In the genomic region with DNA sequence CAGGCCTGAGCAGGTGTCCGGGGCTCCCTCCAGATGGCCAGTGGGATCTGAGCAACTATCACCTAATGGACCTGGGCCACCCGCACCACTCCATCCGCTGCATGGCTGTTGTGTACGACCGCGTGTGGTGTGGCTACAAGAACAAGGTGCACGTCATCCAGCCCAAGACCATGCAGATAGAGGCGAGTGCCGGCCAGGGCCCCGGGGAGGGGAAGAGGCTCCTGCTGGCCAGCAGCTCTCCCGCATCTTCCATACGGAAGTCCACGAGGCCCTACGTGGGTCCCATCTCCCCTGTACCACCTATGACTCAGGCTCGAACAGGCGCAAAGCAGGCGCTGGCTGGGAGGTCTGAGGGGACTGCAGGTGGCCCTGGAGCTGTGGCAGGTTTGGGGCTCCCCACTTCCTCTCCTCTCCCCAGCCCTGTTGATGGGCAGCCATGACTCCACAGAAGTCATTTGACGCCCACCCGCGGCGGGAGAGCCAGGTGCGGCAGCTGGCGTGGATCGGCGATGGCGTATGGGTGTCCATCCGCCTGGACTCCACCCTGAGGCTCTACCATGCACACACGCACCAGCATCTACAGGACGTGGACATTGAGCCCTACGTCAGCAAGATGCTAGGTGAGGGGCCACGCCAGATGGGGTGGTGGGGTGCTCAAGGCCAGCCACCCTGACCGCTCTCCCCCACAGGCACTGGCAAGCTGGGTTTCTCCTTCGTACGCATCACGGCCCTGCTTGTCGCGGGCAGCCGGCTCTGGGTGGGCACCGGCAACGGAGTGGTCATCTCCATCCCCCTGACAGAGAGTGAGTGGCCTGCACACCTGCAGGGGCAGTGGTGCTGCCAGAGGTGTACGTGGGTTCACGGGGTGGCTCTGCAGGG, we compare ENCODE assay signal across 24 cellular contexts. TPM values are rescaled to one million over a fixed set of nuclear protein-coding genes. Genes with fewer than 3 reads are reported as not detected.
A peak's percentile ranks its signal among the peaks of the same experiment; 100 is the strongest.
DNase-seq lines count a peak whose midpoint lies in the region; TF ChIP-seq lines count a peak whose summit lies in the region.
"Had no signal": no experiment of that assay in that cellular context is flagged by ENCODE, and none has a peak within 500 bp of the region (broad histone marks: within the 10 kb centered on the region; RNA-seq: fewer than 3 reads in every experiment).

No MANE protein-coding gene starts in this region.

- no peak overlapping the region for H4K91ac ChIP-seq in neuronal stem cell (ENCODE audit: low read depth, low read length, poor library complexity)

- H3K9ac ChIP-seq in neuronal stem cell (ENCODE audit: low read depth, low read length, poor library complexity): peak overlapping the region; percentile 70
- H3K9ac ChIP-seq in smooth muscle cell (ENCODE audit: low read depth): no peak overlapping the region
- H3K9ac ChIP-seq: BLaER1, GM23248 had no signal

- H3F3A ChIP-seq in smooth muscle cell (ENCODE audit: low read depth): peaks cover 8% of the 10 kb centered on the region

- H3K23ac ChIP-seq in neuronal stem cell (ENCODE audit: low read depth, low read length, poor library complexity): peak overlapping the region; percentile 85

- H3K9me3 Mint-ChIP-seq in activated naive CD4-positive, alpha-beta T cell treated with anti-CD3 and anti-CD28 coated beads, Interleukin-2, amount 50 U/mL, for 24 hours: no peaks in the 10 kb centered on the region
- H3K9me3 Mint-ChIP-seq: CD4-positive, CD25-positive, alpha-beta regulatory T cell had no signal

- H3K4me1 Mint-ChIP-seq in activated naive CD4-positive, alpha-beta T cell treated with anti-CD3 and anti-CD28 coated beads, Interleukin-2, amount 50 U/mL, for 24 hours: peaks cover 8% of the 10 kb centered on the region

- H2BK120ac ChIP-seq in neuronal stem cell (ENCODE audit: low read depth, low read length): no peak overlapping the region

- CTCF ChIA-PET in RWPE1 (lab: Yijun Ruan, JAX): no interaction called here

- H3K4me2 ChIP-seq in neuronal stem cell (ENCODE audit: insufficient read depth, low read length, poor library complexity, severe bottlenecking): no peak overlapping the region
- H3K4me2 ChIP-seq in smooth muscle cell: no peak overlapping the region
- H3K4me2 ChIP-seq: BLaER1 had no signal

- peaks cover 6% of the 10 kb centered on the region for H3K36me3 Mint-ChIP-seq in activated naive CD4-positive, alpha-beta T cell treated with anti-CD3 and anti-CD28 coated beads, Interleukin-2, amount 50 U/mL, for 24 hours

- peaks cover 14% of the 10 kb centered on the region for H4K20me1 ChIP-seq in smooth muscle cell (ENCODE audit: low read depth)

- WGBS in neuronal stem cell (ENCODE audit: extremely low coverage in 2 of 2, insufficient read length in 2 of 2, insufficient replicate concordance in 1 of 2), 2 donors: no CpG with 5 or more reads among the region's 42 CpGs
- WGBS in smooth muscle cell (ENCODE audit: low lambda C conversion rate): 98% methylated on average over 42 of the region's 42 CpGs

- TF ChIP-seq CTCF in RWPE1 (conservative IDR thresholded peaks at IDR 0.05; ENCODE audit: low read depth): no peak
- no peak for TF ChIP-seq CTCF in smooth muscle cell (IDR thresholded peaks at IDR 0.05; ENCODE audit: borderline replicate concordance, insufficient read depth, poor library complexity, severe bottlenecking)

- no peak overlapping the region for H2AFZ ChIP-seq in neuronal stem cell (ENCODE audit: low read length)
- H2AFZ ChIP-seq in smooth muscle cell (ENCODE audit: low read depth): no peak overlapping the region
- H2AFZ ChIP-seq: GM23248 had no signal

- H3K27ac Mint-ChIP-seq in activated naive CD4-positive, alpha-beta T cell treated with anti-CD3 and anti-CD28 coated beads, Interleukin-2, amount 50 U/mL, for 24 hours: peak overlapping the region; percentile 51
- H3K27ac Mint-ChIP-seq: CD4-positive, CD25-positive, alpha-beta regulatory T cell had no signal

- no peak overlapping the region for H3K4me3 ChIP-seq in neuronal stem cell (ENCODE audit: low read length in 2 of 2)
- H3K4me3 ChIP-seq in smooth muscle cell: no peak overlapping the region
- H3K4me3 ChIP-seq: BLaER1, GM23248, SJCRH30 had no signal

- H3K79me2 ChIP-seq in smooth muscle cell (ENCODE audit: low read depth): peaks cover 5% of the 10 kb centered on the region

- no peaks in the 10 kb centered on the region for H3K27me3 Mint-ChIP-seq in activated naive CD4-positive, alpha-beta T cell treated with anti-CD3 and anti-CD28 coated beads, Interleukin-2, amount 50 U/mL, for 24 hours
- H3K27me3 Mint-ChIP-seq: CD4-positive, CD25-positive, alpha-beta regulatory T cell had no signal

- no peak overlapping the region for H2BK12ac ChIP-seq in neuronal stem cell (ENCODE audit: low read length)

- H3K36me3 ChIP-seq in neuronal stem cell (replicated peaks in 1 of 2; ENCODE audit: control insufficient read depth in 2 of 2, insufficient read depth in 2 of 2, low read length in 2 of 2) (peaks cover 38 to 84% of the 10 kb centered on the region in 2 donors), smooth muscle cell (ENCODE audit: low read depth) (no peaks in the 10 kb centered on the region)

- H3K4me3 Mint-ChIP-seq in activated naive CD4-positive, alpha-beta T cell treated with anti-CD3 and anti-CD28 coated beads, Interleukin-2, amount 50 U/mL, for 24 hours: no peak overlapping the region

- H3K9me3 ChIP-seq in neuronal stem cell (replicated peaks in 1 of 2; ENCODE audit: control insufficient read depth in 2 of 2, insufficient read depth in 1 of 2, low read depth in 1 of 2, low read length in 2 of 2) (no peaks in the 10 kb centered on the region), smooth muscle cell (replicated peaks; ENCODE audit: low read depth) (no peaks in the 10 kb centered on the region)
- H3K9me3 ChIP-seq: BLaER1, SJCRH30 had no signal

- H3K79me1 ChIP-seq in neuronal stem cell (ENCODE audit: low read depth, low read length): peaks cover 10% of the 10 kb centered on the region

- H3K27ac ChIP-seq in RWPE1: peak overlapping the region; percentile 37
- no peak overlapping the region for H3K27ac ChIP-seq in neuronal stem cell (replicated peaks; ENCODE audit: low read length)
- H3K27ac ChIP-seq in smooth muscle cell (ENCODE audit: low read depth): no peak overlapping the region
- H3K27ac ChIP-seq: BLaER1, GM23248, SJCRH30 had no signal

- H2BK5ac ChIP-seq in neuronal stem cell (ENCODE audit: low read length): no peak overlapping the region

- H3K4me1 ChIP-seq in neuronal stem cell (ENCODE audit: control insufficient read depth in 2 of 2, insufficient read depth in 1 of 2, low read depth in 1 of 2, low read length in 2 of 2) (peaks cover 5 to 19% of the 10 kb centered on the region in 2 donors), smooth muscle cell (ENCODE audit: low read depth) (peaks cover 11% of the 10 kb centered on the region)
- H3K4me1 ChIP-seq: SJCRH30 had no signal

- H2BK15ac ChIP-seq in neuronal stem cell (ENCODE audit: low read length): no peak overlapping the region

- H3K27me3 ChIP-seq in neuronal stem cell (ENCODE audit: control insufficient read depth in 3 of 3, insufficient read depth in 3 of 3, low read depth in 1 of 3, low read length in 3 of 3) (no peaks in the 10 kb centered on the region), smooth muscle cell (ENCODE audit: low read depth) (no peaks in the 10 kb centered on the region)
- H3K27me3 ChIP-seq: BLaER1, SJCRH30 had no signal

- POLR2A ChIA-PET in RWPE1 (lab: Yijun Ruan, JAX; ENCODE audit: low non-redundant PET): no interaction called here

- no peak for DNase-seq in activated naive CD4-positive, alpha-beta T cell (lab: John Stamatoyannopoulos, UW)
- no peak for DNase-seq in RWPE1 (ENCODE audit: low spot score)
- no peak for DNase-seq in neuronal stem cell (ENCODE audit: low spot score)
- DNase-seq in NCI-H187 treated with DMSO at 0.1 percent for 48 hours (lab: John Stamatoyannopoulos, UW): no peak
- DNase-seq in smooth muscle cell (lab: John Stamatoyannopoulos, UW; ENCODE audit: unreplicated experiment): no peak
- DNase-seq: CD4-positive, CD25-positive, alpha-beta regulatory T cell; DMS79; EL; GDM1; GM23248; H7; KBM-7; MV-4-11; NCI-H1105; NCI-H1436 treated with DMSO at 0.1 percent for 48 hours; NCI-H1930; NCI-H2107; NCI-H446; NCI-H524 treated with DMSO at 0.1 percent for 48 hours; NCI-H774; PC-3; SJCRH30 had no signal

- H3K18ac ChIP-seq in neuronal stem cell (ENCODE audit: low read length): no peak overlapping the region

- no peak overlapping the region for H3K4ac ChIP-seq in neuronal stem cell (ENCODE audit: low read length)

- no peak overlapping the region for H2AK5ac ChIP-seq in neuronal stem cell (ENCODE audit: low read depth, low read length)

- H3K14ac ChIP-seq in neuronal stem cell (ENCODE audit: low read length): no peak overlapping the region

- H4K8ac ChIP-seq in neuronal stem cell (ENCODE audit: low read depth, low read length): peak overlapping the region; percentile 43

RNA-seq across cellular contexts. Expression of gene NME3, which starts 4.0 kb away (rescaled TPM):
- 38.5 TPM for polyA plus RNA-seq in neuronal stem cell (2013, experiment 1 of 2)
- polyA plus RNA-seq in neuronal stem cell (2013, experiment 2 of 2): 35.4 TPM
- total RNA-seq in smooth muscle cell: 38.0 and 56.7 TPM in 2 replicates
- 85.4 and 94.3 TPM in 2 replicates for polyA plus RNA-seq in smooth muscle cell

RNA-seq across cellular contexts. Expression of gene EME2, which starts 5.3 kb away (rescaled TPM):
- 3.6 TPM for polyA plus RNA-seq in neuronal stem cell (2013, experiment 1 of 2)
- 3.3 TPM for polyA plus RNA-seq in neuronal stem cell (2013, experiment 2 of 2)
- total RNA-seq in smooth muscle cell: 3.6 and 4.4 TPM in 2 replicates
- polyA plus RNA-seq in smooth muscle cell: 3.8 and 7.6 TPM in 2 replicates

RNA-seq across cellular contexts. Expression of gene MRPS34, which starts 5.6 kb away (rescaled TPM):
- polyA plus RNA-seq in neuronal stem cell (2013, experiment 1 of 2): 108 TPM
- polyA plus RNA-seq in neuronal stem cell (2013, experiment 2 of 2): 110 TPM
- total RNA-seq in smooth muscle cell: 56.7 and 62.9 TPM in 2 replicates
- polyA plus RNA-seq in smooth muscle cell: 111 and 122 TPM in 2 replicates

RNA-seq across cellular contexts. Expression of gene SPSB3, which starts 15.0 kb away (rescaled TPM):
- 25.2 TPM for polyA plus RNA-seq in neuronal stem cell (2013, experiment 1 of 2)
- 23.3 TPM for polyA plus RNA-seq in neuronal stem cell (2013, experiment 2 of 2)
- total RNA-seq in smooth muscle cell: 23.0 and 25.1 TPM in 2 replicates
- polyA plus RNA-seq in smooth muscle cell: 49.8 and 60.3 TPM in 2 replicates

RNA-seq across cellular contexts. Expression of gene NUBP2, which starts 15.4 kb away (rescaled TPM):
- 52.2 TPM for polyA plus RNA-seq in neuronal stem cell (2013, experiment 1 of 2)
- 50.6 TPM for polyA plus RNA-seq in neuronal stem cell (2013, experiment 2 of 2)
- 32.9 and 48.0 TPM in 2 replicates for total RNA-seq in smooth muscle cell
- polyA plus RNA-seq in smooth muscle cell: 80.8 and 86.7 TPM in 2 replicates
